29 cellular contexts compared by ENCODE assay signal in genomic region chr11:75055511-75055910, GRCh38. TPM values are rescaled to one million over a fixed set of nuclear protein-coding genes. Genes with fewer than 3 reads are reported as not detected.
A peak's percentile ranks its signal among the peaks of the same experiment; 100 is the strongest.
DNase-seq lines count a peak whose midpoint lies in the region; ATAC-seq and TF ChIP-seq lines count a peak whose summit lies in the region.
"Had no signal": no experiment of that assay in that cellular context is flagged by ENCODE, and none has a peak within 500 bp of the region (broad histone marks: within the 10 kb centered on the region; RNA-seq: fewer than 3 reads in every experiment).

No MANE protein-coding gene starts in this region.

- DNase-seq in EL: peak; percentile 12
- DNase-seq in H4 (ENCODE audit: low spot score): peak; percentile 65
- peak; percentile 59 for DNase-seq in SK-MEL-5 (ENCODE audit: low read depth, low spot score)
- peak; percentile 49 for DNase-seq in fibroblast of villous mesenchyme (ENCODE audit: low read depth)
- no peak for DNase-seq in left ventricle myocardium superior
- no peak for DNase-seq in type B pancreatic cell (ENCODE audit: extremely low spot score, unreplicated experiment)
- no peak for DNase-seq in activated naive CD4-positive, alpha-beta T cell treated with anti-CD3 and anti-CD28 coated beads, Interleukin-2, amount 50 U/mL, for 72 hours (ENCODE audit: low spot score in 2 of 2)
- DNase-seq: AML-193; CD4-positive, alpha-beta T cell; COR-L47; DMS79; H7; HFFc6; MV-4-11; NCI-H1105; NCI-H1436 treated with DMSO at 0.1 percent for 48 hours; NCI-H187 treated with DMSO at 0.1 percent for 48 hours; NCI-H446 treated with DMSO at 0.1 percent for 48 hours; NCI-H526; NCI-H82; NK-92 treated with Interleukin-12 subunit alpha and Interleukin-12 subunit beta, amount 100 ng/mL, for 24 hours; PC-9; Right ventricle myocardium superior; RPMI8226; T-cell had no signal

- ATAC-seq in left ventricle myocardium superior (no peak), HG03159 (IDR thresholded peaks at IDR 0.05; ENCODE audit: unreplicated experiment) (no peak)
- no peak for ATAC-seq in activated naive CD4-positive, alpha-beta T cell treated with anti-CD3 and anti-CD28 coated beads, Interleukin-2, amount 50 U/mL, for 72 hours
- ATAC-seq: T-cell had no signal

- H3K9me3 Mint-ChIP-seq in type B pancreatic cell: no peaks in the 10 kb centered on the region
- peaks cover 11 to 14% of the 10 kb centered on the region in 2 donors for H3K9me3 Mint-ChIP-seq in activated naive CD4-positive, alpha-beta T cell treated with anti-CD3 and anti-CD28 coated beads, Interleukin-2, amount 50 U/mL, for 72 hours

- no peak overlapping the region for H3K4me3 Mint-ChIP-seq in type B pancreatic cell
- H3K4me3 Mint-ChIP-seq: CD4-positive, alpha-beta T cell; HFFc6; T-cell had no signal

- in situ Hi-C loops in SK-MEL-5 (cut with HindIII; ENCODE audit: low pct_unique_long_range_greater_than_20kb, low sequenced_read_pairs): no loop called here

- H3K4me3 ChIP-seq in fibroblast of villous mesenchyme (ENCODE audit: low read depth, low read length): no peak overlapping the region
- H3K4me3 ChIP-seq: BLaER1 treated with 17β-estradiol and CSF1 and Interleukin-3, amounts not matched to agents 10 nM and 100 nM; PC-9; SJSA1 had no signal

- TF ChIP-seq CTCF in fibroblast of villous mesenchyme (IDR thresholded peaks at IDR 0.05; ENCODE audit: insufficient read depth, low read depth, low read length): no peak
- TF ChIP-seq CTCF in type B pancreatic cell (conservative IDR thresholded peaks at IDR 0.05): no peak

- H3K27ac Mint-ChIP-seq in type B pancreatic cell: no peak overlapping the region
- H3K27ac Mint-ChIP-seq in activated naive CD4-positive, alpha-beta T cell treated with anti-CD3 and anti-CD28 coated beads, Interleukin-2, amount 50 U/mL, for 72 hours: no peak overlapping the region
- H3K27ac Mint-ChIP-seq: CD4-positive, alpha-beta T cell; HFFc6; T-cell had no signal

- no peaks in the 10 kb centered on the region for H3K36me3 Mint-ChIP-seq in type B pancreatic cell
- H3K36me3 Mint-ChIP-seq in activated naive CD4-positive, alpha-beta T cell treated with anti-CD3 and anti-CD28 coated beads, Interleukin-2, amount 50 U/mL, for 72 hours: peaks cover 5 to 6% of the 10 kb centered on the region in 2 donors

- intact Hi-C loops in left ventricle myocardium superior (cut with micrococcal nuclease): no loop called here

- H3K4me1 Mint-ChIP-seq in type B pancreatic cell (ENCODE audit: unreplicated experiment): no peaks in the 10 kb centered on the region
- H3K4me1 Mint-ChIP-seq: T-cell had no signal

- peaks cover 5% of the 10 kb centered on the region for H3K27me3 Mint-ChIP-seq in type B pancreatic cell

RNA-seq across cellular contexts. Expression of gene OR2AT4, which starts 41.2 kb away (rescaled TPM):
- total RNA-seq in H4 (2014; rRNA removed; shearing (Covaris generic)): not detected in 2 replicates
- 0.05 TPM in 1 of 2 replicates, not detected in the other for total RNA-seq in SK-MEL-5 (2014; rRNA removed; shearing (Covaris generic))
- polyA plus RNA-seq in SK-MEL-5 (2015; cell fraction: cytosol; rRNA removed): 0.05 TPM in 1 of 2 replicates, not detected in the other
- not detected in 2 replicates for polyA plus RNA-seq in SK-MEL-5 (2015; cell fraction: nucleus; rRNA removed)
- total RNA-seq in fibroblast of villous mesenchyme (not detected in 2 replicates), left ventricle myocardium superior (not detected), type B pancreatic cell (ENCODE audit: low replicate concordance) (not detected in 2 replicates)
- total RNA-seq in activated naive CD4-positive, alpha-beta T cell treated with anti-CD3 and anti-CD28 coated beads, Interleukin-2, amount 50 U/mL, for 72 hours: not detected
- total RNA-seq: CD4-positive, alpha-beta T cell; H7; HFFc6; Right ventricle myocardium superior; SJSA1; T-cell had no signal
- polyA plus RNA-seq: AG04450 had no signal

Comparison
In these comparisons a context has a peak if more than half of its experiments do, and no peak if none do; other contexts are left out.
1. DNase-seq: peak in EL (single experiment), H4 (single experiment), SK-MEL-5 (single experiment) and fibroblast of villous mesenchyme (single experiment); none in left ventricle myocardium superior (single experiment), type B pancreatic cell (single experiment) and activated naive CD4-positive, alpha-beta T cell treated with anti-CD3 and anti-CD28 coated beads, Interleukin-2, amount 50 U/mL, for 72 hours (0 of 2).